Comparison of ENCODE assay signal across 28 cellular contexts in the genomic region with DNA sequence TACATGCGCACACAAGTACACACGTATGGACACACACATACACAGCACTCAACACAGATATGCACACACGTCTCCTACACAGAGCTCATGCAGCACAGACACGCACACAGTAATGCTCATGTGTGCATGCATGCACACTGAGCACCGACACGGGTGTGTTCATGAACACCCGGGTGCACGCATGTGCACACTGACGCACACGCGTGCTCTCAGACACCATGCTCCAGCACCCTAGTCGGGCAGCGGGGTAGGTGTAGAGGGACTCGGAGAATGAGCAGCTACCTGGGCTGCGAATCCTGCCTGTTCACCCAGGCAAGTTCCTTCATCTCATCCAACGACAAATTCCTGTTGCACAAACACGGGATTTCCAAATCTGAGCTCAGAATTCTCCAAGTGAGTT.
A peak's percentile ranks its signal among the peaks of the same experiment; 100 is the strongest.
DNase-seq lines count a peak whose midpoint lies in the region; FAIRE-seq and TF ChIP-seq lines count a peak whose summit lies in the region.
"Had no signal": no experiment of that assay in that cellular context is flagged by ENCODE, and none has a peak within 500 bp of the region (broad histone marks: within the 10 kb centered on the region; RNA-seq: fewer than 3 reads in every experiment).

No MANE protein-coding gene starts in this region.

- H4K20me1 ChIP-seq in H1 (replicated peaks in 1 of 2; ENCODE audit: control insufficient read depth in 1 of 2, insufficient read depth in 2 of 2, low read length in 2 of 2), result peaks cover 0 to 11% of the 10 kb centered on the region in 2 experiments

- no peak overlapping the region for H3K4me3 Mint-ChIP-seq in CD14-positive monocyte
- H3K4me3 Mint-ChIP-seq in activated CD4-positive, alpha-beta T cell treated with anti-CD3 and anti-CD28 coated beads, Interleukin-2, amount 10 ng/mL, durations not matched to agents 24 days and 14 days, result no peak overlapping the region
- H3K4me3 Mint-ChIP-seq: activated B cell treated with CpG ODN at 0.5 μM for 24 hours; activated T-cell treated with anti-CD3 and anti-CD28 coated beads, Interleukin-2, amount 50 U/mL, for 72 hours; memory B cell; neural progenitor cell; stimulated activated memory B cell treated with anti-CD40 and anti-IgM and Interleukin-4, amounts not matched to agents 10 μg/mL and 1 μg/mL and 100 μg/mL, for 72 hours; T-cell had no signal

- H4K8ac ChIP-seq in H1 (ENCODE audit: extremely low read depth, insufficient read depth, low read length) (peak overlapping the region; percentile 69; the same call in 1 of the 2 replicates), trophoblast cell (ENCODE audit: low read depth, low read length) (no peak overlapping the region)

- DNase-seq in BE2C (peak; percentile 2), CD14-positive monocyte (ENCODE audit: low spot score) (peak; percentile 4), H1 (ENCODE audit: low read depth in 1 of 2, low spot score in 2 of 2) (no peak), trophoblast cell (no peak), activated gamma-delta T cell treated with Interleukin-2 at 50 U/mL for 16 hours (no peak), AG20443 (ENCODE audit: low spot score) (no peak), COLO668 (lab: John Stamatoyannopoulos, UW; ENCODE audit: unreplicated experiment) (no peak)
- no peak for DNase-seq in activated CD4-positive, alpha-beta T cell treated with anti-CD3 and anti-CD28 coated beads, Interleukin-2, amount 10 ng/mL, durations not matched to agents 24 days and 14 days
- DNase-seq: activated B cell treated with CpG ODN at 0.5 μM for 24 hours; activated naive CD4-positive, alpha-beta T cell treated with Interleukin-2 at 50 U/mL for 16 hours; activated T-cell treated with anti-CD3 and anti-CD28 coated beads, Interleukin-2, amount 50 U/mL, for 72 hours; amniotic stem cell; DMS79 treated with DMSO at 0.1 percent for 48 hours; effector CD4-positive, alpha-beta T cell; gastrocnemius medialis; GDM1; hippocampal formation; NCI-H1436 treated with DMSO at 0.1 percent for 48 hours; NCI-H2107; stimulated activated CD4-positive, alpha-beta T cell treated with anti-CD3 and anti-CD28 coated beads, Interleukin-15, amount 100 ng/mL, for 24 hours; T-cell; upper lobe of left lung had no signal

- H2BK20ac ChIP-seq in H1 (ENCODE audit: low read length), result no peak overlapping the region

- H3K27me3 Mint-ChIP-seq in CD14-positive monocyte (ENCODE audit: low read depth in 3 of 3), result peaks cover 0 to 2% (median 1%) of the 10 kb centered on the region in 3 donors
- H3K27me3 Mint-ChIP-seq in activated CD4-positive, alpha-beta T cell treated with anti-CD3 and anti-CD28 coated beads, Interleukin-2, amount 10 ng/mL, durations not matched to agents 24 days and 14 days, result no peaks in the 10 kb centered on the region
- H3K27me3 Mint-ChIP-seq: activated B cell treated with CpG ODN at 0.5 μM for 24 hours; memory B cell; stimulated activated memory B cell treated with anti-CD40 and anti-IgM and Interleukin-4, amounts not matched to agents 10 μg/mL and 1 μg/mL and 100 μg/mL, for 72 hours; T-cell had no signal

- H3K79me1 ChIP-seq in H1 (ENCODE audit: low read depth, low read length) (peaks cover 14% of the 10 kb centered on the region), trophoblast cell (ENCODE audit: low read length) (no peaks in the 10 kb centered on the region)

- H3K36me3 ChIP-seq in BE2C (peaks cover 10% of the 10 kb centered on the region), H1 (ENCODE audit: control insufficient read depth in 2 of 4, insufficient read depth in 4 of 4, low read length in 3 of 4) (no peaks in the 10 kb centered on the region), trophoblast cell (ENCODE audit: control insufficient read depth in 1 of 2, insufficient read depth in 2 of 2, low read length in 2 of 2) (peaks cover under 1 to 6% of the 10 kb centered on the region in 2 experiments)
- H3K36me3 ChIP-seq: gastrocnemius medialis, HAP-1, neural progenitor cell, SJSA1 had no signal

- H4K12ac ChIP-seq in trophoblast cell (ENCODE audit: low read depth, low read length), result no peak overlapping the region

- H2BK5ac ChIP-seq in H1 (ENCODE audit: low read depth, low read length), result no peak overlapping the region
- no peak overlapping the region for H2BK5ac ChIP-seq in trophoblast cell (ENCODE audit: low read depth, low read length, poor library complexity)

- H3K23ac ChIP-seq in H1 (ENCODE audit: insufficient read length) (no peak overlapping the region), trophoblast cell (ENCODE audit: low read length) (peak overlapping the region; percentile 43)

- peak overlapping the region in 3 of 7 donors; percentile 6 to 21 (median 15) for H3K27ac Mint-ChIP-seq in CD14-positive monocyte
- no peak overlapping the region for H3K27ac Mint-ChIP-seq in activated CD4-positive, alpha-beta T cell treated with anti-CD3 and anti-CD28 coated beads, Interleukin-2, amount 10 ng/mL, durations not matched to agents 24 days and 14 days
- H3K27ac Mint-ChIP-seq: activated B cell treated with CpG ODN at 0.5 μM for 24 hours; activated T-cell treated with anti-CD3 and anti-CD28 coated beads, Interleukin-2, amount 50 U/mL, for 72 hours; memory B cell; stimulated activated memory B cell treated with anti-CD40 and anti-IgM and Interleukin-4, amounts not matched to agents 10 μg/mL and 1 μg/mL and 100 μg/mL, for 72 hours; T-cell had no signal

- TF ChIP-seq CTCF in BE2C (IDR thresholded peaks at IDR 0.05; ENCODE audit: low read depth, low read length) (no peak), CD14-positive monocyte (IDR thresholded peaks at IDR 0.05) (no peak), H1 (IDR thresholded peaks at IDR 0.05; ENCODE audit: control extremely low read depth in 1 of 3, insufficient read depth in 1 of 3, low read depth in 1 of 3, low read length in 3 of 3) (no peak)

- no peak for TF ChIP-seq EP300 in H1 (IDR thresholded peaks at IDR 0.05; ENCODE audit: borderline replicate concordance in 1 of 2, low read depth in 2 of 2, low read length in 2 of 2)

- no peaks in the 10 kb centered on the region for H3K23me2 ChIP-seq in H1 (ENCODE audit: low read depth, low read length)

- no peaks in the 10 kb centered on the region for H3K9me3 ChIP-seq in BE2C
- H3K9me3 ChIP-seq in H1 (ENCODE audit: insufficient read depth in 2 of 2, low read depth in 1 of 2, low read length in 1 of 2), result no peaks in the 10 kb centered on the region
- H3K9me3 ChIP-seq in trophoblast cell (ENCODE audit: insufficient read depth, low read depth, low read length), result peaks cover 8% of the 10 kb centered on the region
- H3K9me3 ChIP-seq: gastrocnemius medialis, HAP-1, SJSA1, upper lobe of left lung had no signal

- H2BK120ac ChIP-seq in H1 (replicated peaks; ENCODE audit: low read depth, low read length) (no peak overlapping the region), trophoblast cell (ENCODE audit: insufficient read depth, low read length, poor library complexity) (no peak overlapping the region)

- peaks cover 0 to 10% (median 0%) of the 10 kb centered on the region in 7 donors for H3K9me3 Mint-ChIP-seq in CD14-positive monocyte
- no peaks in the 10 kb centered on the region for H3K9me3 Mint-ChIP-seq in activated CD4-positive, alpha-beta T cell treated with anti-CD3 and anti-CD28 coated beads, Interleukin-2, amount 10 ng/mL, durations not matched to agents 24 days and 14 days
- H3K9me3 Mint-ChIP-seq: activated B cell treated with CpG ODN at 0.5 μM for 24 hours; activated T-cell treated with anti-CD3 and anti-CD28 coated beads, Interleukin-2, amount 50 U/mL, for 72 hours; memory B cell; stimulated activated memory B cell treated with anti-CD40 and anti-IgM and Interleukin-4, amounts not matched to agents 10 μg/mL and 1 μg/mL and 100 μg/mL, for 72 hours; T-cell had no signal

- H3K4me1 ChIP-seq in BE2C, result no peaks in the 10 kb centered on the region
- peaks cover 0 to 10% (median 2%) of the 10 kb centered on the region in 4 experiments; a peak in 3 of 7 replicates for H3K4me1 ChIP-seq in H1 (replicated peaks in 1 of 4; ENCODE audit: control insufficient read depth in 3 of 4, insufficient read depth in 4 of 4, low read length in 3 of 4)
- H3K4me1 ChIP-seq in trophoblast cell (ENCODE audit: control insufficient read depth in 1 of 2, insufficient read depth in 2 of 2, low read length in 2 of 2), result no peaks in the 10 kb centered on the region
- H3K4me1 ChIP-seq: HAP-1, neural progenitor cell, SJSA1, upper lobe of left lung had no signal

- WGBS in H1 (ENCODE audit: extremely low coverage in 1 of 2, insufficient coverage in 1 of 2, insufficient read length in 1 of 2, insufficient replicate concordance in 2 of 2, low coverage in 1 of 2, low lambda C conversion rate in 2 of 2, missing lambda C conversion rate in 1 of 2), 2 experiments, result 93% methylated on average over 17 of the region's 17 CpGs; no CpG with 5 or more reads in 1 of the 2 experiments
- no CpG with 5 or more reads among the region's 17 CpGs for WGBS in trophoblast cell (ENCODE audit: extremely low coverage, insufficient coverage, insufficient read length)

- H3K4me1 Mint-ChIP-seq in CD14-positive monocyte, result peaks cover 2% of the 10 kb centered on the region
- peaks cover 6% of the 10 kb centered on the region for H3K4me1 Mint-ChIP-seq in activated CD4-positive, alpha-beta T cell treated with anti-CD3 and anti-CD28 coated beads, Interleukin-2, amount 10 ng/mL, durations not matched to agents 24 days and 14 days

- H3K4me2 ChIP-seq in H1 (ENCODE audit: insufficient read depth in 1 of 2, low read depth in 2 of 2, low read length in 2 of 2), result no peak overlapping the region
- no peak overlapping the region for H3K4me2 ChIP-seq in trophoblast cell (ENCODE audit: low read length)
- H3K4me2 ChIP-seq: neural progenitor cell had no signal

- H2BK15ac ChIP-seq in H1 (ENCODE audit: low read length), result no peak overlapping the region

- intact Hi-C loops in CD14-positive monocyte (cut with micrococcal nuclease), result no loop called here
- intact Hi-C loops in activated CD4-positive, alpha-beta T cell treated with anti-CD3 and anti-CD28 coated beads, Interleukin-2, amount 10 ng/mL, durations not matched to agents 24 days and 14 days (cut with micrococcal nuclease), result no loop called here

- no peak overlapping the region for H3K18ac ChIP-seq in H1 (ENCODE audit: extremely low read depth, low read length)
- H3K18ac ChIP-seq in trophoblast cell (ENCODE audit: low read length), result no peak overlapping the region

- H4K5ac ChIP-seq in H1 (ENCODE audit: insufficient read length, low read depth, low read length), result no peak overlapping the region

- H2AK5ac ChIP-seq in H1 (ENCODE audit: low read depth, low read length) (peak overlapping the region; percentile 46; the same call in 1 of the 2 replicates), trophoblast cell (ENCODE audit: low read length) (no peak overlapping the region)

- H2BK12ac ChIP-seq in H1 (ENCODE audit: low read depth, low read length), result peak overlapping the region; percentile 62; the same call in 1 of the 2 replicates
- no peak overlapping the region for H2BK12ac ChIP-seq in trophoblast cell (ENCODE audit: low read length)

- H3K79me2 ChIP-seq in H1 (ENCODE audit: control insufficient read depth in 1 of 2, insufficient read depth in 2 of 2, low read length in 2 of 2) (peaks cover 0 to 6% of the 10 kb centered on the region in 2 experiments; a peak in 1 of 4 replicates), trophoblast cell (ENCODE audit: control insufficient read depth, insufficient read depth, low read length, poor library complexity) (no peaks in the 10 kb centered on the region)

- no peak overlapping the region for H3K4me3 ChIP-seq in BE2C (ENCODE audit: low read depth, low read length)
- no peak overlapping the region for H3K4me3 ChIP-seq in H1 (ENCODE audit: extremely low read depth in 1 of 4, insufficient read depth in 2 of 4, low read depth in 3 of 4, low read length in 4 of 4)
- no peak overlapping the region for H3K4me3 ChIP-seq in trophoblast cell (ENCODE audit: low read depth, low read length)
- H3K4me3 ChIP-seq: gastrocnemius medialis, HAP-1, neural progenitor cell, SJSA1, upper lobe of left lung had no signal

- no peaks in the 10 kb centered on the region for H3K27me3 ChIP-seq in BE2C
- no peaks in the 10 kb centered on the region for H3K27me3 ChIP-seq in H1 (replicated peaks in 1 of 4; ENCODE audit: control insufficient read depth in 3 of 4, extremely low read depth in 1 of 4, insufficient read depth in 3 of 4, low read length in 3 of 4)
- H3K27me3 ChIP-seq in trophoblast cell (ENCODE audit: insufficient read depth, low read length), result no peaks in the 10 kb centered on the region
- H3K27me3 ChIP-seq: gastrocnemius medialis, neural progenitor cell, SJSA1, upper lobe of left lung had no signal

- no peak overlapping the region for H3K4ac ChIP-seq in H1 (replicated peaks; ENCODE audit: insufficient read length, low read depth, low read length)
- H3K4ac ChIP-seq in trophoblast cell (ENCODE audit: low read depth, low read length), result no peak overlapping the region

- H3K9ac ChIP-seq in H1 (replicated peaks in 1 of 4; ENCODE audit: extremely low read depth in 1 of 4, low read depth in 3 of 4, low read length in 3 of 4), result no peak overlapping the region; a peak in 2 of 7 replicates
- H3K9ac ChIP-seq in trophoblast cell (ENCODE audit: low read length), result no peak overlapping the region
- H3K9ac ChIP-seq: neural progenitor cell had no signal

- no peak for TF ChIP-seq POLR2A in H1 (IDR thresholded peaks at IDR 0.05; ENCODE audit: control extremely low read depth in 1 of 2, low read depth in 2 of 2, low read length in 2 of 2)

- H3K56ac ChIP-seq in H1 (replicated peaks; ENCODE audit: insufficient read length, low read depth, low read length), result no peak overlapping the region

- H3K27ac ChIP-seq in H1 (ENCODE audit: low read depth, low read length) (no peak overlapping the region), trophoblast cell (ENCODE audit: low read depth, low read length) (no peak overlapping the region)
- H3K27ac ChIP-seq: gastrocnemius medialis, neural progenitor cell, SJSA1, upper lobe of left lung had no signal

- POLR2A ChIA-PET in H1 (lab: Charles Lee; ENCODE audit: partially characterized antibody), result interaction anchor here (0.9 kb wide), 1 partner anchor 84 kb away, joined by 3 read pairs; no protein-coding TSS in a partner anchor

- H4K91ac ChIP-seq in H1 (replicated peaks; ENCODE audit: insufficient read length, low read length) (no peak overlapping the region), trophoblast cell (ENCODE audit: low read depth, low read length) (no peak overlapping the region)

- TF ChIP-seq RAD21 in H1 (IDR thresholded peaks at IDR 0.05 in 1 of 2, conservative IDR thresholded peaks at IDR 0.05 in 1 of 2; ENCODE audit: low read depth in 2 of 2, low read length in 2 of 2), result no peak

- H3K36me3 Mint-ChIP-seq in CD14-positive monocyte, result peaks cover 7 to 26% of the 10 kb centered on the region in 2 donors
- no peaks in the 10 kb centered on the region for H3K36me3 Mint-ChIP-seq in activated CD4-positive, alpha-beta T cell treated with anti-CD3 and anti-CD28 coated beads, Interleukin-2, amount 10 ng/mL, durations not matched to agents 24 days and 14 days (ENCODE audit: low read depth)

- no peak overlapping the region for H2AFZ ChIP-seq in H1 (ENCODE audit: low read length)
- no peak overlapping the region for H2AFZ ChIP-seq in trophoblast cell (ENCODE audit: insufficient read depth, low read length, poor library complexity)
- H2AFZ ChIP-seq: neural progenitor cell had no signal

- no peak for FAIRE-seq in H1 (lab: Jason Lieb, UNC)
- FAIRE-seq: colon had no signal

- CTCF ChIA-PET in H1 (lab: Charles Lee; ENCODE audit: partially characterized antibody), result interaction anchor here (0.9 to 2.6 kb wide), 3 partner anchors 10 to 147 kb away, joined by 3 to 8 read pairs (median 5); no protein-coding TSS in a partner anchor

- no peak overlapping the region for H3K14ac ChIP-seq in H1 (ENCODE audit: insufficient read length)
- no peak overlapping the region for H3K14ac ChIP-seq in trophoblast cell (ENCODE audit: low read length)

Comparison
In these comparisons a context has a peak if more than half of its experiments do, and no peak if none do; other contexts are left out.
1. DNase-seq: peak in BE2C (single experiment) and CD14-positive monocyte (single experiment); none in H1 (0 of 2), trophoblast cell (0 of 2), activated gamma-delta T cell treated with Interleukin-2 at 50 U/mL for 16 hours (single experiment), AG20443 (single experiment), activated CD4-positive, alpha-beta T cell treated with anti-CD3 and anti-CD28 coated beads, Interleukin-2, amount 10 ng/mL, durations not matched to agents 24 days and 14 days (single experiment) and COLO668 (single experiment).